ENCODE assay signal across 8 cellular contexts in genomic region chr3:32106132-32106928, GRCh38. TPM values are rescaled to one million over a fixed set of nuclear protein-coding genes. Genes with fewer than 3 reads are reported as not detected.
A peak's percentile ranks its signal among the peaks of the same experiment; 100 is the strongest.
DNase-seq lines count a peak whose midpoint lies in the region; ATAC-seq and TF ChIP-seq lines count a peak whose summit lies in the region.

TSS of gene GPD1L (plus strand) at chr3:32106620. CDS start at chr3:32106712, 92 bp downstream.

- peak; percentile 41 to 45 for TF ChIP-seq POLR2A in gastroesophageal sphincter (IDR thresholded peaks at IDR 0.05)

- H3K4me1 ChIP-seq in gastroesophageal sphincter = peaks cover 6 to 50% (median 29%) of the 10 kb centered on the region in 3 donors

- 27% methylated on average over 3 of the region's 78 CpGs; no CpG with 5 or more reads in 1 of the 2 donors for WGBS in gastroesophageal sphincter (ENCODE audit: low coverage in 1 of 2), 2 donors

- H3K27ac ChIP-seq in SK-N-MC (no peak within 1 kb of the TSS), gastroesophageal sphincter (peak within 1 kb of the TSS; percentile 36 to 91 (median 88)), substantia nigra (ENCODE audit: low read depth, low read length, poor library complexity, severe bottlenecking) (peak within 1 kb of the TSS; percentile 78)

- DNase-seq in GM04503 (ENCODE audit: low read depth) (peak; percentile 56), HFFc6 (peak; percentile 80), NAMALWA (ENCODE audit: low spot score) (peak; percentile 95), SK-N-MC (ENCODE audit: low read depth, low spot score) (no peak), non-pigmented ciliary epithelial cell (ENCODE audit: low read depth) (peak; percentile 45), substantia nigra (lab: John Stamatoyannopoulos, UW) (peak; percentile 79 to 99 (median 94))
- peak; percentile 94 for DNase-seq in activated naive CD4-positive, alpha-beta T cell treated with anti-CD3 and anti-CD28 coated beads, Interleukin-2, amount 10 ng/mL, durations not matched to agents 7 days and 5 days

- TF ChIP-seq EP300 in gastroesophageal sphincter (IDR thresholded peaks at IDR 0.05) = no peak

- H3K9me3 ChIP-seq in SK-N-MC (ENCODE audit: low read depth, low read length) (no peaks in the 10 kb centered on the region), gastroesophageal sphincter (peaks cover 0 to 13% (median 0%) of the 10 kb centered on the region in 3 donors)

- CTCF ChIA-PET in activated naive CD4-positive, alpha-beta T cell treated with anti-CD3 and anti-CD28 coated beads, Interleukin-2, amount 10 ng/mL, durations not matched to agents 7 days and 5 days (lab: Charles Lee) = no interaction called here

- peaks cover 11% of the 10 kb centered on the region; the same call in 1 of the 2 replicates for H3K9me3 Mint-ChIP-seq in HFFc6
- peaks cover 12% of the 10 kb centered on the region for H3K9me3 Mint-ChIP-seq in activated naive CD4-positive, alpha-beta T cell treated with anti-CD3 and anti-CD28 coated beads, Interleukin-2, amount 10 ng/mL, durations not matched to agents 7 days and 5 days

- peak; percentile 95 for ATAC-seq in gastroesophageal sphincter

- H3K27me3 ChIP-seq in gastroesophageal sphincter = no peaks in the 10 kb centered on the region

- no peaks in the 10 kb centered on the region for H3K36me3 Mint-ChIP-seq in HFFc6 (ENCODE audit: low read depth)
- peaks cover 25% of the 10 kb centered on the region for H3K36me3 Mint-ChIP-seq in activated naive CD4-positive, alpha-beta T cell treated with anti-CD3 and anti-CD28 coated beads, Interleukin-2, amount 10 ng/mL, durations not matched to agents 7 days and 5 days

- H3K4me3 ChIP-seq in SK-N-MC = peak within 1 kb of the TSS; percentile 76
- H3K4me3 ChIP-seq in gastroesophageal sphincter = peak within 1 kb of the TSS; percentile 48 to 96

- no peak within 1 kb of the TSS for H3K9ac ChIP-seq in SK-N-MC (ENCODE audit: insufficient read length)

- H3K36me3 ChIP-seq in SK-N-MC (ENCODE audit: insufficient read depth, low read length) (no peaks in the 10 kb centered on the region), gastroesophageal sphincter (no peaks in the 10 kb centered on the region)

- no peak for TF ChIP-seq CTCF in HFFc6 (IDR thresholded peaks at IDR 0.05)
- TF ChIP-seq CTCF in gastroesophageal sphincter (IDR thresholded peaks at IDR 0.05) = no peak

- peaks cover 6% of the 10 kb centered on the region for H3K27me3 Mint-ChIP-seq in HFFc6 (ENCODE audit: insufficient read depth)
- peaks cover 4% of the 10 kb centered on the region for H3K27me3 Mint-ChIP-seq in activated naive CD4-positive, alpha-beta T cell treated with anti-CD3 and anti-CD28 coated beads, Interleukin-2, amount 10 ng/mL, durations not matched to agents 7 days and 5 days

- H3K4me3 Mint-ChIP-seq in HFFc6 = peak within 1 kb of the TSS; percentile 93
- H3K4me3 Mint-ChIP-seq in activated naive CD4-positive, alpha-beta T cell treated with anti-CD3 and anti-CD28 coated beads, Interleukin-2, amount 10 ng/mL, durations not matched to agents 7 days and 5 days = peak within 1 kb of the TSS; percentile 98

- peaks cover 18% of the 10 kb centered on the region for H3K4me1 Mint-ChIP-seq in HFFc6 (ENCODE audit: low read depth)
- peaks cover 43% of the 10 kb centered on the region for H3K4me1 Mint-ChIP-seq in activated naive CD4-positive, alpha-beta T cell treated with anti-CD3 and anti-CD28 coated beads, Interleukin-2, amount 10 ng/mL, durations not matched to agents 7 days and 5 days

- peak within 1 kb of the TSS; percentile 17; the same call in 1 of the 2 replicates for H3K27ac Mint-ChIP-seq in HFFc6
- peak within 1 kb of the TSS; percentile 91 for H3K27ac Mint-ChIP-seq in activated naive CD4-positive, alpha-beta T cell treated with anti-CD3 and anti-CD28 coated beads, Interleukin-2, amount 10 ng/mL, durations not matched to agents 7 days and 5 days

RNA-seq across cellular contexts. Expression of gene GPD1L, which starts in this region (rescaled TPM):
- 1 to 10 TPM; 2.7 to 8.3 (median 4.2) TPM for total RNA-seq in HFFc6 (2021; fragmentation: NEBNext Ultra II Directional; extraction: Animal tissue kit (Norgen Biotek cat#: 25700))
- total RNA-seq in gastroesophageal sphincter = 100 to 1,000 TPM in 3 of 4 donors, 10 to 100 TPM in 1; 85.0 to 162 (median 106) TPM

Comparison
In these comparisons a context has a peak if more than half of its experiments do, and no peak if none do; other contexts are left out.
1. RNA of gene GPD1L (total RNA-seq): 85.0 to 162 TPM in gastroesophageal sphincter; 2.7 to 8.3 TPM in HFFc6; every median in the first group is over 4 times any median in the second.